In the genomic region with DNA sequence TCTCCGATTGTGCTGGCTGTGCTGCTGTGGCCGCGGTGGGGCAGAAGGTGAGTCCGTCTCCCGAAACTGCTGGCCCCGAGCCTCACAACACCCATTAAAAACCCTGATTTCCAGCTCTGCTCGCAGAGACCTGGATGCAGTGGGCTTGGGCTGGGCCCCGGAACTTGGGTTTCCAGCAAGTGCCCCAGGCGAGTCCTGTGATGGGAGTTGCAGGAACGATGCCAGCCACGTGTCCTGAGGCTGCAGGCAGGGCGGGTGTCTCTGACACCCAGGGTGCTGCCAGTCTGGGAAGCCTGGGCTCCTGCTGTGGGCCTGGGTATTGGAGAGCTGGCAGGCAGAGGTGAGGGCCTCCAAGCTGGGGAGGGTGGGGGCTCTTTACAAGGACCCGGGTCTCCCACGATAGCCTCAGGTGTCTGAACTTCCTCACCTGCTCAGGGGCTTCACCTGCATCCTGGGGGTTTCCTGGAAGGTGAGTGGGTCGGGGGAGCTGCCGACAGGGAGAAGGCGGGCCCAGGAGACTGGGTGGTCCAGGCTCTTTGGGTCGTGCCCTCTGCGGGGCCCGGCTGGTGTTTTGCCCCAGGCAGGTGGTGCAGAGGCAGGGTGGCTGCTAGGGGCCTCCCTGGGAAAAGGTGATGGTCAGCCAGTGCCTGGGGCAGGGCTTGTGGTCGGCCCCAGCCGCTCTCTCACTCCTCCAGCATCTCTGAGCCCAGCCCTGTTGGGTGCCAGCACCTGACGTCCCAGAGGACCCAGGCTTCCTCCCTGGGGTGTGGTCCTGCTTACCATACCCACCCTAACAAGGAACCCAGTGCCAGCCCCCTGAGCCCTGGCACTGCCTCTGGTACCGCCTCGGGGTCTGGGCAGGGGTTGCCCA, we compare ENCODE assay signal across 26 cellular contexts.
A peak's percentile ranks its signal among the peaks of the same experiment; 100 is the strongest.
DNase-seq lines count a peak whose midpoint lies in the region; ATAC-seq and TF ChIP-seq lines count a peak whose summit lies in the region.
"Had no signal": no experiment of that assay in that cellular context is flagged by ENCODE, and none has a peak within 500 bp of the region (broad histone marks: within the 10 kb centered on the region; RNA-seq: fewer than 3 reads in every experiment).

No MANE protein-coding gene starts in this region.

- no peak overlapping the region for H3K4me3 ChIP-seq in osteoblast (ENCODE audit: insufficient read depth, low read length)
- H3K4me3 ChIP-seq in brain microvascular endothelial cell (ENCODE audit: low read depth, low read length): no peak overlapping the region
- H3K4me3 ChIP-seq: colonic mucosa, esophagus muscularis mucosa, heart right ventricle, MG63, SK-N-MC, transverse colon had no signal

- in situ Hi-C loops in brain microvascular endothelial cell (cut with HindIII; ENCODE audit: low pct_ligation_motif_present, low sequenced_read_pairs): no loop called here

- no peaks in the 10 kb centered on the region for H3K9me3 ChIP-seq in osteoblast (ENCODE audit: low read depth, low read length)
- H3K9me3 ChIP-seq: colonic mucosa, MG63, transverse colon had no signal

- H4K20me1 ChIP-seq in osteoblast (ENCODE audit: insufficient read depth, low read length): no peaks in the 10 kb centered on the region

- peaks cover 0 to 13% of the 10 kb centered on the region in 2 donors for H3K27me3 Mint-ChIP-seq in natural killer cell (ENCODE audit: low read depth in 2 of 2)
- peaks cover 0 to 8% of the 10 kb centered on the region in 2 donors for H3K27me3 Mint-ChIP-seq in natural killer cell treated with Interleukin-12 subunit alpha and Interleukin-12 subunit beta and Interleukin-15 and Interleukin-18, amount 100 ng/mL, for 72 hours
- H3K27me3 Mint-ChIP-seq: activated naive CD4-positive, alpha-beta T cell treated with anti-CD3 and anti-CD28 coated beads, Interleukin-2, amount 50 U/mL, for 24 hours had no signal

- DNase-seq in natural killer cell: peak; percentile 11
- DNase-seq in natural killer cell treated with Interleukin-12 subunit alpha and Interleukin-12 subunit beta and Interleukin-15 and Interleukin-18, amount 100 ng/mL, for 72 hours (ENCODE audit: low spot score): no peak
- DNase-seq in activated CD8-positive, alpha-beta memory T cell treated with anti-CD3 and anti-CD28 coated beads, Interleukin-2, amount 50 U/mL, for 48 hours: peak; percentile 34
- DNase-seq in osteoblast (ENCODE audit: insufficient read length, low spot score, missing footprints): peak; percentile 67
- DNase-seq in brain microvascular endothelial cell: no peak
- no peak for DNase-seq in DMS 273 treated with DMSO at 0.1 percent for 48 hours (lab: John Stamatoyannopoulos, UW)
- DNase-seq in GM20000 (ENCODE audit: low spot score): no peak
- DNase-seq: activated CD4-positive, alpha-beta T cell treated with anti-CD3 and anti-CD28 coated beads for 1 hour; Calu3; colonic mucosa; foreskin keratinocyte; heart right ventricle; KBM-7; left cardiac atrium; mesenchymal stem cell; MG63; NCI-H2081; NCI-H2227 treated with DMSO at 0.1 percent for 48 hours; NCI-H526 treated with DMSO at 0.1 percent for 48 hours; RPMI8226; transverse colon had no signal

- no peak for ATAC-seq in natural killer cell
- no peak for ATAC-seq in natural killer cell treated with Interleukin-12 subunit alpha and Interleukin-12 subunit beta and Interleukin-15 and Interleukin-18, amount 100 ng/mL, for 72 hours
- ATAC-seq: foreskin keratinocyte, heart right ventricle, left cardiac atrium had no signal

- no peak overlapping the region for H3K27ac ChIP-seq in osteoblast (ENCODE audit: low read depth, low read length)
- no peak overlapping the region for H3K27ac ChIP-seq in brain microvascular endothelial cell
- H3K27ac ChIP-seq: colonic mucosa, esophagus muscularis mucosa, foreskin keratinocyte, heart right ventricle, SK-N-MC, transverse colon had no signal

- H2AFZ ChIP-seq in osteoblast (ENCODE audit: low read length): no peak overlapping the region

- H3K4me3 Mint-ChIP-seq in natural killer cell: no peak overlapping the region
- H3K4me3 Mint-ChIP-seq in natural killer cell treated with Interleukin-12 subunit alpha and Interleukin-12 subunit beta and Interleukin-15 and Interleukin-18, amount 100 ng/mL, for 72 hours: no peak overlapping the region
- H3K4me3 Mint-ChIP-seq: activated naive CD4-positive, alpha-beta T cell treated with anti-CD3 and anti-CD28 coated beads, Interleukin-2, amount 50 U/mL, for 24 hours; activated T-helper 1 cell treated with anti-CD3 and anti-CD28 coated beads, Interleukin-12 subunit alpha, Interleukin-12 subunit beta, Interleukin-2, Interleukin-4 antibody, amounts not matched to agents 30 ng/mL and 10 ng/mL and 1 ng/mL, durations not matched to agents 14 hours and 24 hours and 36 hours; T-helper 1 cell treated with Interleukin-12 subunit alpha and Interleukin-12 subunit beta and Interleukin-4 antibody, amounts not matched to agents 30 μg/mL and 1 μg/mL, for 36 hours had no signal

- no peak overlapping the region for H3K4me2 ChIP-seq in osteoblast (ENCODE audit: insufficient read depth, low read length)

- H3K27ac Mint-ChIP-seq in natural killer cell: no peak overlapping the region
- no peak overlapping the region for H3K27ac Mint-ChIP-seq in natural killer cell treated with Interleukin-12 subunit alpha and Interleukin-12 subunit beta and Interleukin-15 and Interleukin-18, amount 100 ng/mL, for 72 hours
- H3K27ac Mint-ChIP-seq: activated naive CD4-positive, alpha-beta T cell treated with anti-CD3 and anti-CD28 coated beads, Interleukin-2, amount 50 U/mL, for 24 hours; activated T-helper 1 cell treated with anti-CD3 and anti-CD28 coated beads, Interleukin-12 subunit alpha, Interleukin-12 subunit beta, Interleukin-2, Interleukin-4 antibody, amounts not matched to agents 30 ng/mL and 10 ng/mL and 1 ng/mL, durations not matched to agents 14 hours and 24 hours and 36 hours; T-helper 1 cell treated with Interleukin-12 subunit alpha and Interleukin-12 subunit beta and Interleukin-4 antibody, amounts not matched to agents 30 μg/mL and 1 μg/mL, for 36 hours had no signal

- H3K4me1 ChIP-seq in osteoblast (ENCODE audit: insufficient read depth, low read length): no peaks in the 10 kb centered on the region
- H3K4me1 ChIP-seq: colonic mucosa, esophagus muscularis mucosa, foreskin keratinocyte, heart right ventricle, transverse colon had no signal

- H3K4me1 Mint-ChIP-seq in natural killer cell: no peaks in the 10 kb centered on the region
- no peaks in the 10 kb centered on the region for H3K4me1 Mint-ChIP-seq in natural killer cell treated with Interleukin-12 subunit alpha and Interleukin-12 subunit beta and Interleukin-15 and Interleukin-18, amount 100 ng/mL, for 72 hours (ENCODE audit: low read depth in 2 of 2)
- H3K4me1 Mint-ChIP-seq: activated naive CD4-positive, alpha-beta T cell treated with anti-CD3 and anti-CD28 coated beads, Interleukin-2, amount 50 U/mL, for 24 hours had no signal

- H3K36me3 ChIP-seq in osteoblast (ENCODE audit: insufficient read depth, low read length) (no peaks in the 10 kb centered on the region), brain microvascular endothelial cell (replicated peaks) (no peaks in the 10 kb centered on the region)
- H3K36me3 ChIP-seq: colonic mucosa, esophagus muscularis mucosa, heart right ventricle, MG63, transverse colon had no signal

- H3K27me3 ChIP-seq in osteoblast (ENCODE audit: insufficient read depth, low read length) (no peaks in the 10 kb centered on the region), brain microvascular endothelial cell (replicated peaks) (no peaks in the 10 kb centered on the region)
- H3K27me3 ChIP-seq: colonic mucosa, foreskin keratinocyte, MG63, transverse colon had no signal

- intact Hi-C loops in natural killer cell (cut with micrococcal nuclease): no loop called here

- no peaks in the 10 kb centered on the region for H3K36me3 Mint-ChIP-seq in natural killer cell
- no peaks in the 10 kb centered on the region for H3K36me3 Mint-ChIP-seq in natural killer cell treated with Interleukin-12 subunit alpha and Interleukin-12 subunit beta and Interleukin-15 and Interleukin-18, amount 100 ng/mL, for 72 hours
- H3K36me3 Mint-ChIP-seq: activated naive CD4-positive, alpha-beta T cell treated with anti-CD3 and anti-CD28 coated beads, Interleukin-2, amount 50 U/mL, for 24 hours had no signal

- TF ChIP-seq CTCF in natural killer cell (IDR thresholded peaks at IDR 0.05): no peak
- TF ChIP-seq CTCF in osteoblast (IDR thresholded peaks at IDR 0.05; ENCODE audit: extremely low read depth, low read depth, low read length): no peak
- no peak for TF ChIP-seq CTCF in brain microvascular endothelial cell (IDR thresholded peaks at IDR 0.05; ENCODE audit: low read depth, low read length, missing control alignments)
- TF ChIP-seq CTCF in GM20000 (IDR thresholded peaks at IDR 0.05; ENCODE audit: extremely low read depth, missing control alignments): no peak

- no peaks in the 10 kb centered on the region for H3K79me2 ChIP-seq in osteoblast (ENCODE audit: insufficient read depth, low read length)

- no peaks in the 10 kb centered on the region for H3K9me3 Mint-ChIP-seq in natural killer cell
- no peaks in the 10 kb centered on the region for H3K9me3 Mint-ChIP-seq in natural killer cell treated with Interleukin-12 subunit alpha and Interleukin-12 subunit beta and Interleukin-15 and Interleukin-18, amount 100 ng/mL, for 72 hours
- H3K9me3 Mint-ChIP-seq: activated naive CD4-positive, alpha-beta T cell treated with anti-CD3 and anti-CD28 coated beads, Interleukin-2, amount 50 U/mL, for 24 hours; activated T-helper 1 cell treated with anti-CD3 and anti-CD28 coated beads, Interleukin-12 subunit alpha, Interleukin-12 subunit beta, Interleukin-2, Interleukin-4 antibody, amounts not matched to agents 30 ng/mL and 10 ng/mL and 1 ng/mL, durations not matched to agents 14 hours and 24 hours and 36 hours; T-helper 1 cell treated with Interleukin-12 subunit alpha and Interleukin-12 subunit beta and Interleukin-4 antibody, amounts not matched to agents 30 μg/mL and 1 μg/mL, for 36 hours had no signal

Comparison
In these comparisons a context has a peak if more than half of its experiments do, and no peak if none do; other contexts are left out.
1. DNase-seq: peak in natural killer cell (single experiment), activated CD8-positive, alpha-beta memory T cell treated with anti-CD3 and anti-CD28 coated beads, Interleukin-2, amount 50 U/mL, for 48 hours (single experiment) and osteoblast (single experiment); none in natural killer cell treated with Interleukin-12 subunit alpha and Interleukin-12 subunit beta and Interleukin-15 and Interleukin-18, amount 100 ng/mL, for 72 hours (single experiment), brain microvascular endothelial cell (single experiment), DMS 273 treated with DMSO at 0.1 percent for 48 hours (single experiment) and GM20000 (single experiment).